2 cellular contexts compared by ENCODE assay signal in the genomic region with DNA sequence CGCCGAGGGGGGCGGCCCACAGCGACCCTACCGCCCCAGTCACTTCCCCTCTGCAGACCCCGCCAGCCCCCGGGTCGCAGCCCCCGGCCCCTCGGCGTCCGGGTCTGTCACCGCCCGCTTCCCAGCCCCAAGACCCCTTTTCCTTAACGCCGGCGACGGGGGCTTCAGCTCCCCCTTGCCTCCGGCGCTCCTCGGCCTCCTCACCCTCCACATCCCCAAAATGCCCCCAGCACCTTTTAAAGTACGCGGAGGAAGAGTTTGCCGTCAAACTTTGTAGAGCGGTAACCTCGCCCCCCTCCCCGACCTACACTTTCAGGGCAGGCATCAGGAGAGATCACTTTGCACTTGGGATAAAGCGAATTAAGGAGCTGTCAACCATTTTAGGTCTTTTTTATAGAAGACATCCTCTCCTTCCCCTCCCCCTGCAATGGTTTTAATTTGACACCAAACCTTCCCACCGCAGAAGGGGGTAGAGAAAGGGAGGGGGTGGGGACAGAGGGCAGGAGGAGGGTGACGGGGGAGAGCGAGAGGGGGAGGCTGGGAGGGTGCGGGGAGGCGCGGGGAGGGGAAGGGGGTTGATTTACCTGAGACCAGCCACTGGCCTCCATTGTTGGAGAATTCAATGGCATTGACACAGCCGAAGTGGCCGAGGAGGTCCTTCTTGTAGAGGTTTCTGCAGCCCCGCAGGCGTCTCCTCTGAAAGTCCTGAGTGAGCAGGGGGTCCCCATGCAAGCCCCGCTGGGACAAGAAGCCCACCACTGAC.
TF ChIP-seq lines count a peak whose summit lies in the region.

No MANE protein-coding gene starts in this region.

TF ChIP-seq in WTC11, 78 proteins besides CTCF, POLR2A, EP300 and RAD21:
- TF ChIP-seq MYBL2 (CRISPR knock-in tag; IDR thresholded peaks at IDR 0.05): 0 out of 2 replicates have a peak, but pooled peaks have one; percentile 38
- TF ChIP-seq MAX (CRISPR knock-in tag; IDR thresholded peaks at IDR 0.05): no peak

TF ChIP-seq in HepG2, 621 proteins besides CTCF, POLR2A, EP300 and RAD21:
- TF ChIP-seq, protein P1, sequence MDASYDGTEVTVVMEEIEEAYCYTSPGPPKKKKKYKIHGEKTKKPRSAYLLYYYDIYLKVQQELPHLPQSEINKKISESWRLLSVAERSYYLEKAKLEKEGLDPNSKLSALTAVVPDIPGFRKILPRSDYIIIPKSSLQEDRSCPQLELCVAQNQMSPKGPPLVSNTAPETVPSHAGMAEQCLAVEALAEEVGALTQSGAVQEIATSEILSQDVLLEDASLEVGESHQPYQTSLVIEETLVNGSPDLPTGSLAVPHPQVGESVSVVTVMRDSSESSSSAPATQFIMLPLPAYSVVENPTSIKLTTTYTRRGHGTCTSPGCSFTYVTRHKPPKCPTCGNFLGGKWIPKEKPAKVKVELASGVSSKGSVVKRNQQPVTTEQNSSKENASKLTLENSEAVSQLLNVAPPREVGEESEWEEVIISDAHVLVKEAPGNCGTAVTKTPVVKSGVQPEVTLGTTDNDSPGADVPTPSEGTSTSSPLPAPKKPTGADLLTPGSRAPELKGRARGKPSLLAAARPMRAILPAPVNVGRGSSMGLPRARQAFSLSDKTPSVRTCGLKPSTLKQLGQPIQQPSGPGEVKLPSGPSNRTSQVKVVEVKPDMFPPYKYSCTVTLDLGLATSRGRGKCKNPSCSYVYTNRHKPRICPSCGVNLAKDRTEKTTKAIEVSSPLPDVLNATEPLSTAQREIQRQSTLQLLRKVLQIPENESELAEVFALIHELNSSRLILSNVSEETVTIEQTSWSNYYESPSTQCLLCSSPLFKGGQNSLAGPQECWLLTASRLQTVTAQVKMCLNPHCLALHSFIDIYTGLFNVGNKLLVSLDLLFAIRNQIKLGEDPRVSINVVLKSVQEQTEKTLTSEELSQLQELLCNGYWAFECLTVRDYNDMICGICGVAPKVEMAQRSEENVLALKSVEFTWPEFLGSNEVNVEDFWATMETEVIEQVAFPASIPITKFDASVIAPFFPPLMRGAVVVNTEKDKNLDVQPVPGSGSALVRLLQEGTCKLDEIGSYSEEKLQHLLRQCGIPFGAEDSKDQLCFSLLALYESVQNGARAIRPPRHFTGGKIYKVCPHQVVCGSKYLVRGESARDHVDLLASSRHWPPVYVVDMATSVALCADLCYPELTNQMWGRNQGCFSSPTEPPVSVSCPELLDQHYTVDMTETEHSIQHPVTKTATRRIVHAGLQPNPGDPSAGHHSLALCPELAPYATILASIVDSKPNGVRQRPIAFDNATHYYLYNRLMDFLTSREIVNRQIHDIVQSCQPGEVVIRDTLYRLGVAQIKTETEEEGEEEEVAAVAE (CRISPR knock-in tag; IDR thresholded peaks at IDR 0.05; ENCODE audit: borderline replicate concordance): no peak
- TF ChIP-seq NR2F2 (IDR thresholded peaks at IDR 0.05; ENCODE audit: borderline replicate concordance, low read depth) (0 out of 2 replicates have a peak, but pooled peaks have one; percentile 2), BCL3 (CRISPR knock-in tag; IDR thresholded peaks at IDR 0.05) (0 out of 2 replicates have a peak, but pooled peaks have one; percentile 11), ZSCAN25 (CRISPR knock-in tag; IDR thresholded peaks at IDR 0.05) (0 out of 2 replicates have a peak, but pooled peaks have one; percentile 32), ZFP82 (CRISPR knock-in tag; IDR thresholded peaks at IDR 0.05; ENCODE audit: borderline replicate concordance) (0 out of 2 replicates have a peak, but pooled peaks have one; percentile 5)
TF ChIP-seq in HepG2: peak in this region for 4.
